17 cellular contexts compared by ENCODE assay signal in genomic region chr2:74975016-74975415, GRCh38. TPM values are rescaled to one million over a fixed set of nuclear protein-coding genes. Genes with fewer than 3 reads are reported as not detected.
DNase-seq lines count a peak whose midpoint lies in the region; ATAC-seq, FAIRE-seq and TF ChIP-seq lines count a peak whose summit lies in the region.
"Had no signal": no experiment of that assay in that cellular context is flagged by ENCODE, and none has a peak within 500 bp of the region (broad histone marks: within the 10 kb centered on the region; RNA-seq: fewer than 3 reads in every experiment).

No MANE protein-coding gene starts in this region.

- ATAC-seq in GM21526 (IDR thresholded peaks at IDR 0.05; ENCODE audit: low FRiP score, unreplicated experiment) = no peak
- ATAC-seq: SK-N-SH treated with all-trans-retinoic acid at 6 μM for 48 hours had no signal

- H3K36me3 ChIP-seq in OCI-LY7 (ENCODE audit: insufficient read depth, low read length) = no peaks in the 10 kb centered on the region
- H3K36me3 ChIP-seq: HAP-1 had no signal

- H3K9me3 ChIP-seq in OCI-LY7 (ENCODE audit: low read length) = no peaks in the 10 kb centered on the region
- H3K9me3 ChIP-seq: HAP-1 had no signal

- H2AFZ ChIP-seq in OCI-LY7 (ENCODE audit: low read length) = no peak overlapping the region

- no peak overlapping the region for H3K4me2 ChIP-seq in OCI-LY7 (ENCODE audit: low read length)

- no peak for DNase-seq in D721Med (ENCODE audit: insufficient read length, low spot score)
- peak; percentile 17 for DNase-seq in NCI-H2227 treated with DMSO at 0.1 percent for 48 hours (lab: John Stamatoyannopoulos, UW)
- DNase-seq in SK-N-DZ (ENCODE audit: low spot score) = peak; percentile 36
- peak; percentile 19 for DNase-seq in left kidney (ENCODE audit: low read depth, low spot score)
- no peak for DNase-seq in UCSD-AML1 (lab: John Stamatoyannopoulos, UW; ENCODE audit: unreplicated experiment)
- DNase-seq in NCI-H2196 treated with DMSO at 0.1 percent for 48 hours (lab: John Stamatoyannopoulos, UW; ENCODE audit: unreplicated experiment) = no peak
- DNase-seq in OCI-LY7 (ENCODE audit: low spot score) = no peak
- DNase-seq: DMS153, IMR-90, Kasumi-1, NCI-H345, SHP77, T-helper 1 cell had no signal

- POLR2A ChIA-PET in OCI-LY7 (lab: Charles Lee) = interaction anchor here (0.9 kb wide), 1 partner anchor 10 kb away, joined by 5 read pairs; no protein-coding TSS in a partner anchor

- intact Hi-C loops in OCI-LY7 (cut with micrococcal nuclease; ENCODE audit: unreplicated experiment) = no loop called here

- H3K79me2 ChIP-seq in OCI-LY7 (ENCODE audit: insufficient read depth, low read depth, low read length) = no peaks in the 10 kb centered on the region

- CTCF ChIA-PET in OCI-LY7 (lab: Charles Lee; ENCODE audit: unreplicated experiment) = no interaction called here

- peak; percentile 93 for FAIRE-seq in D721Med (lab: Jason Lieb, UNC)

- TF ChIP-seq CTCF in D721Med (IDR thresholded peaks at IDR 0.05; ENCODE audit: insufficient read depth, missing control alignments) = peak; percentile 38
- no peak for TF ChIP-seq CTCF in OCI-LY7 (conservative IDR thresholded peaks at IDR 0.05; ENCODE audit: low read length)

- H3K4me1 ChIP-seq in OCI-LY7 (ENCODE audit: insufficient read depth, low read length, poor library complexity, severe bottlenecking) = peaks cover 7% of the 10 kb centered on the region
- H3K4me1 ChIP-seq: HAP-1 had no signal

- H3K4me3 ChIP-seq in OCI-LY7 (ENCODE audit: low read depth, low read length, poor library complexity, severe bottlenecking) = no peak overlapping the region
- H3K4me3 ChIP-seq: HAP-1 had no signal

- no peaks in the 10 kb centered on the region for H4K20me1 ChIP-seq in OCI-LY7 (ENCODE audit: insufficient read depth, low read length)

- BruUV-seq in OCI-LY7 (replicated peaks; lab: Mats Ljungman, UMichigan) = no TSS peak

- H3K27ac ChIP-seq in OCI-LY7 (ENCODE audit: low read depth, low read length, poor library complexity, severe bottlenecking) = no peak overlapping the region
- H3K27ac ChIP-seq: C4-2B had no signal

- H3K9me2 ChIP-seq in OCI-LY7 (ENCODE audit: insufficient read depth, low read length) = no peaks in the 10 kb centered on the region

RNA-seq across cellular contexts. Expression of gene POLE4, which starts 16.6 kb away (rescaled TPM):
- 18.8 and 22.4 TPM in 2 replicates for polyA plus RNA-seq in SK-N-DZ (2014; cell fraction: cytosol; rRNA removed)
- 6.5 and 9.0 TPM in 2 replicates for polyA plus RNA-seq in SK-N-DZ (2014; cell fraction: nucleus; rRNA removed)
- 30.6 and 31.7 TPM in 2 replicates for total RNA-seq in OCI-LY7 (2014; rRNA removed; shearing (Covaris generic))
- total RNA-seq in OCI-LY7 (2022) = 49.0 and 52.3 TPM in 2 replicates

Comparison
In these comparisons a context has a peak if more than half of its experiments do, and no peak if none do; other contexts are left out.
1. DNase-seq: peak in NCI-H2227 treated with DMSO at 0.1 percent for 48 hours (single experiment), SK-N-DZ (single experiment) and left kidney (single experiment); none in D721Med (single experiment), UCSD-AML1 (single experiment), NCI-H2196 treated with DMSO at 0.1 percent for 48 hours (single experiment) and OCI-LY7 (single experiment).